In genomic region chr9:130997925-130998595, GRCh38 we compare ENCODE assay signal across 1 cellular context.
TF ChIP-seq lines count a peak whose summit lies in the region.

No MANE protein-coding gene starts in this region.

TF ChIP-seq in HepG2, 621 proteins besides CTCF, POLR2A, EP300 and RAD21 (continued from another document):
- TF ChIP-seq GATAD1 (CRISPR knock-in tag; IDR thresholded peaks at IDR 0.05) (no peak), ZNF570 (CRISPR knock-in tag; IDR thresholded peaks at IDR 0.05; ENCODE audit: borderline replicate concordance) (no peak), HNF4A (CRISPR knock-in tag; IDR thresholded peaks at IDR 0.05) (no peak), RCOR2 (CRISPR knock-in tag; IDR thresholded peaks at IDR 0.05) (no peak), ZNF331 (CRISPR knock-in tag; IDR thresholded peaks at IDR 0.05) (no peak)
- TF ChIP-seq, protein P1, sequence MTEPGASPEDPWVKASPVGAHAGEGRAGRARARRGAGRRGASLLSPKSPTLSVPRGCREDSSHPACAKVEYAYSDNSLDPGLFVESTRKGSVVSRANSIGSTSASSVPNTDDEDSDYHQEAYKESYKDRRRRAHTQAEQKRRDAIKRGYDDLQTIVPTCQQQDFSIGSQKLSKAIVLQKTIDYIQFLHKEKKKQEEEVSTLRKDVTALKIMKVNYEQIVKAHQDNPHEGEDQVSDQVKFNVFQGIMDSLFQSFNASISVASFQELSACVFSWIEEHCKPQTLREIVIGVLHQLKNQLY (CRISPR knock-in tag; IDR thresholded peaks at IDR 0.05), result no peak
